In genomic region chr5:157603333-157604190, GRCh38 we compare ENCODE assay signal across 8 cellular contexts. TPM values are rescaled to one million over a fixed set of nuclear protein-coding genes. Genes with fewer than 3 reads are reported as not detected.
DNase-seq lines count a peak whose midpoint lies in the region; ATAC-seq and TF ChIP-seq lines count a peak whose summit lies in the region.

No MANE protein-coding gene starts in this region.

- H3K9me3 ChIP-seq in smooth muscle cell (replicated peaks; ENCODE audit: low read depth) = no peaks in the 10 kb centered on the region

- peak overlapping the region; percentile 53 for H3K4me2 ChIP-seq in smooth muscle cell

- no peaks in the 10 kb centered on the region for H3K27me3 ChIP-seq in smooth muscle cell (ENCODE audit: low read depth)

- H3K9ac ChIP-seq in smooth muscle cell (ENCODE audit: low read depth) = peak overlapping the region; percentile 60

- no peaks in the 10 kb centered on the region for H3F3A ChIP-seq in smooth muscle cell (ENCODE audit: low read depth)

- H3K4me1 ChIP-seq in smooth muscle cell (ENCODE audit: low read depth) = peaks cover 3% of the 10 kb centered on the region

- peak overlapping the region; percentile 92 for H3K27ac ChIP-seq in smooth muscle cell (ENCODE audit: low read depth)

- no peak overlapping the region for H2AFZ ChIP-seq in smooth muscle cell (ENCODE audit: low read depth)

- no peak for TF ChIP-seq CTCF in AG09319 (IDR thresholded peaks at IDR 0.05; ENCODE audit: low read depth, low read length)
- no peak for TF ChIP-seq CTCF in astrocyte of the spinal cord (IDR thresholded peaks at IDR 0.05; ENCODE audit: low read depth, low read length)
- no peak for TF ChIP-seq CTCF in smooth muscle cell (IDR thresholded peaks at IDR 0.05; ENCODE audit: borderline replicate concordance, insufficient read depth, poor library complexity, severe bottlenecking)

- H4K20me1 ChIP-seq in smooth muscle cell (ENCODE audit: low read depth) = no peaks in the 10 kb centered on the region

- H3K36me3 ChIP-seq in smooth muscle cell (ENCODE audit: low read depth) = no peaks in the 10 kb centered on the region

- WGBS in smooth muscle cell (ENCODE audit: low lambda C conversion rate) = 64% methylated on average over 12 of the region's 12 CpGs

- ATAC-seq in HG02678 (IDR thresholded peaks at IDR 0.05; ENCODE audit: unreplicated experiment) (peak; percentile 34), GM19023 (IDR thresholded peaks at IDR 0.05; ENCODE audit: unreplicated experiment) (no peak), HG03045 (IDR thresholded peaks at IDR 0.05; ENCODE audit: unreplicated experiment) (no peak), HG02763 (IDR thresholded peaks at IDR 0.05; ENCODE audit: unreplicated experiment) (no peak)

- H3K4me3 ChIP-seq in astrocyte of the spinal cord (ENCODE audit: low read depth, low read length) (no peak overlapping the region), smooth muscle cell (no peak overlapping the region)

- DNase-seq in AG09319 (ENCODE audit: extremely low read depth, low read depth) (peak; percentile 11), T-helper 1 cell (peak; percentile 47 to 95 (median 61)), astrocyte of the spinal cord (ENCODE audit: low read depth, low spot score) (peak; percentile 94), smooth muscle cell (lab: John Stamatoyannopoulos, UW; ENCODE audit: unreplicated experiment) (no peak)

- in situ Hi-C loops in astrocyte of the spinal cord (cut with HindIII; ENCODE audit: low sequenced_read_pairs) = no loop called here

- no peaks in the 10 kb centered on the region for H3K79me2 ChIP-seq in smooth muscle cell (ENCODE audit: low read depth)

RNA-seq across cellular contexts. Expression of gene ADAM19, which starts 28.0 kb away (rescaled TPM):
- total RNA-seq in smooth muscle cell = 112 and 117 TPM in 2 replicates
- polyA plus RNA-seq in smooth muscle cell = 62.2 and 62.6 TPM in 2 replicates

RNA-seq across cellular contexts. Expression of gene SOX30, which starts 48.7 kb away (rescaled TPM):
- 1.5 TPM in 1 of 2 replicates, not detected in the other for total RNA-seq in smooth muscle cell
- polyA plus RNA-seq in smooth muscle cell = 0.38 TPM in 1 of 2 replicates, not detected in the other
